In the genomic region with DNA sequence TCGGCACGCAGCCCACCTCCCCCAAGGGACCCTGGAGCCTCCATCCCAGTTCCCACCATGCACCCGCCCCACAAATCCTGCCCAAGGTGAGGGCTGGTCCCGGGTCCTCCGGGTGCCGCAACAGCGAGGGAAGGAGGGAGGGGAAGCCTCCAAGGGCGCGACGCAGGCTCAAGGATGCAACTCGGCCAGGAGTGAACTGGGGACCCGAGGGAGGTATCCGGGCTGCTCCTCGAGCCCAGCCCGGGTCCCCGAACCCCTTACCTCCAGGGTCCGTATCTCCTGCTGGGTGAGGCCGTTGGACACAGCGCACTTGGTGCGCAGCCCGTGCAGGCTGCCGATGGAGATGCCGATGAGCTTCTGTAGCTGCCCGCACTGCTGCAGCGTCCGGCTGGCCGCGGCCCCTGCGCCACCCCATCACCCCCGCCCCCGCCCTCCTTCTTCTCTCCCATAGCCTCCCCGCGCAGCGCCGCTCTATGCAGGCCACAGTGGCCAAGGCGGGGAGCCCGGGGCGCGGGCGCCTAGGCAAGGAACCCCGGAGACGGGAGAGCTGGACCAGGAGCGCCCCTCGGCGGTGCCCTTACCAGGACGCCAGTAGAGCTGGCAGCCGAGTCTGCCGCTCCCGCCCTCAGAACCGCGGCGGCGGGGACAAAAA, we compare ENCODE assay signal across 9 cellular contexts.
DNase-seq lines count a peak whose midpoint lies in the region; ATAC-seq and TF ChIP-seq lines count a peak whose summit lies in the region.
"Had no signal": no experiment of that assay in that cellular context is flagged by ENCODE, and none has a peak within 500 bp of the region (broad histone marks: within the 10 kb centered on the region; RNA-seq: fewer than 3 reads in every experiment).

No MANE protein-coding gene starts in this region.

- H3K27me3 ChIP-seq in A673 (replicated peaks; ENCODE audit: insufficient read depth, low read depth, low read length, poor library complexity): peaks cover 38% of the 10 kb centered on the region
- peaks cover 0 to 5% of the 10 kb centered on the region in 2 donors for H3K27me3 ChIP-seq in body of pancreas
- H3K27me3 ChIP-seq in left lung: peaks cover 33 to 62% of the 10 kb centered on the region in 2 donors
- peaks cover 45% of the 10 kb centered on the region for H3K27me3 ChIP-seq in upper lobe of right lung

- CTCF ChIA-PET in A673 (lab: Charles Lee): no interaction called here
- CTCF ChIA-PET in activated CD4-positive, alpha-beta T cell treated with anti-CD3 and anti-CD28 coated beads, Interleukin-2, amount 10 ng/mL, durations not matched to agents 7 days and 5 days (lab: Charles Lee): no interaction called here

- 10 to 24% methylated on average over 4 to 52 of the region's 53 CpGs for WGBS in body of pancreas, 2 donors

- peak overlapping the region; percentile 43 for H3K4me3 ChIP-seq in A673 (ENCODE audit: low read depth, low read length, poor library complexity, severe bottlenecking)
- peak overlapping the region in 1 of 2 donors; percentile 9 for H3K4me3 ChIP-seq in body of pancreas
- peak overlapping the region; percentile 24 to 26 for H3K4me3 ChIP-seq in left lung
- peak overlapping the region; percentile 40 for H3K4me3 ChIP-seq in upper lobe of right lung

- H3K27me3 Mint-ChIP-seq in natural killer cell (ENCODE audit: low read depth in 2 of 2): peaks cover 6 to 15% of the 10 kb centered on the region in 2 donors
- peaks cover 33% of the 10 kb centered on the region for H3K27me3 Mint-ChIP-seq in activated CD4-positive, alpha-beta T cell treated with anti-CD3 and anti-CD28 coated beads, Interleukin-2, amount 10 ng/mL, durations not matched to agents 7 days and 5 days

- no peak for TF ChIP-seq CTCF in A673 (conservative IDR thresholded peaks at IDR 0.05; ENCODE audit: low read depth, low read length)
- no peak for TF ChIP-seq CTCF in GM20000 (IDR thresholded peaks at IDR 0.05; ENCODE audit: extremely low read depth, missing control alignments)
- TF ChIP-seq CTCF in body of pancreas (IDR thresholded peaks at IDR 0.05): peak in 1 of 7 experiments; percentile 38
- no peak for TF ChIP-seq CTCF in left lung (IDR thresholded peaks at IDR 0.05)
- no peak for TF ChIP-seq CTCF in upper lobe of right lung (IDR thresholded peaks at IDR 0.05)
- no peak for TF ChIP-seq CTCF in natural killer cell (IDR thresholded peaks at IDR 0.05)

- H3K9me3 Mint-ChIP-seq in natural killer cell: peaks cover 6 to 7% of the 10 kb centered on the region in 2 donors
- H3K9me3 Mint-ChIP-seq in activated CD4-positive, alpha-beta T cell treated with anti-CD3 and anti-CD28 coated beads, Interleukin-2, amount 10 ng/mL, durations not matched to agents 7 days and 5 days: no peaks in the 10 kb centered on the region

- no peaks in the 10 kb centered on the region for H3K4me1 ChIP-seq in A673 (ENCODE audit: insufficient read depth, low read length, poor library complexity, severe bottlenecking)
- H3K4me1 ChIP-seq in body of pancreas: no peaks in the 10 kb centered on the region
- no peaks in the 10 kb centered on the region for H3K4me1 ChIP-seq in left lung
- no peaks in the 10 kb centered on the region for H3K4me1 ChIP-seq in upper lobe of right lung

- H3K27ac ChIP-seq in A673 (ENCODE audit: low read depth, low read length, poor library complexity, severe bottlenecking): no peak overlapping the region
- H3K27ac ChIP-seq in body of pancreas: no peak overlapping the region
- peak overlapping the region in 1 of 2 donors; percentile 41 for H3K27ac ChIP-seq in left lung
- H3K27ac ChIP-seq in upper lobe of right lung: no peak overlapping the region

- H3K4me3 Mint-ChIP-seq in natural killer cell: no peak overlapping the region
- no peak overlapping the region for H3K4me3 Mint-ChIP-seq in activated CD4-positive, alpha-beta T cell treated with anti-CD3 and anti-CD28 coated beads, Interleukin-2, amount 10 ng/mL, durations not matched to agents 7 days and 5 days
- H3K4me3 Mint-ChIP-seq: stimulated activated naive CD8-positive, alpha-beta T cell treated with anti-CD3 and anti-CD28 coated beads, Interleukin-15, Interleukin-2, amounts not matched to agents 100 ng/mL and 50 ng/mL, for 24 hours had no signal

- ATAC-seq in body of pancreas (peak; percentile 48), left lung (no peak), upper lobe of right lung (no peak), natural killer cell (no peak), HG03565 (IDR thresholded peaks at IDR 0.05; ENCODE audit: unreplicated experiment) (no peak)

- POLR2A ChIA-PET in A673 (lab: Charles Lee; ENCODE audit: low non-redundant PET): no interaction called here
- POLR2A ChIA-PET in activated CD4-positive, alpha-beta T cell treated with anti-CD3 and anti-CD28 coated beads, Interleukin-2, amount 10 ng/mL, durations not matched to agents 7 days and 5 days (lab: Charles Lee): no interaction called here

- no peak for TF ChIP-seq POLR2A in body of pancreas (IDR thresholded peaks at IDR 0.05)

- BruUV-seq in A673 (replicated peaks; lab: Mats Ljungman, UMichigan): no TSS peak

- intact Hi-C loops in A673 (cut with micrococcal nuclease; ENCODE audit: unreplicated experiment): no loop called here
- intact Hi-C loops in body of pancreas (cut with DNase I): no loop called here
- intact Hi-C loops in left lung (cut with DNase I): no loop called here
- intact Hi-C loops in upper lobe of right lung (cut with DNase I): no loop called here
- intact Hi-C loops in natural killer cell (cut with micrococcal nuclease): no loop called here

- no peaks in the 10 kb centered on the region for H3K9me3 ChIP-seq in A673 (ENCODE audit: low read depth, low read length, poor library complexity, severe bottlenecking)
- H3K9me3 ChIP-seq in body of pancreas: no peaks in the 10 kb centered on the region
- H3K9me3 ChIP-seq in left lung: no peaks in the 10 kb centered on the region
- H3K9me3 ChIP-seq in upper lobe of right lung: no peaks in the 10 kb centered on the region

- H3K36me3 ChIP-seq in A673 (ENCODE audit: insufficient read depth, low read length, poor library complexity, severe bottlenecking) (no peaks in the 10 kb centered on the region), body of pancreas (replicated peaks in 1 of 2; ENCODE audit: insufficient read depth in 1 of 2, low read depth in 2 of 2) (no peaks in the 10 kb centered on the region), left lung (no peaks in the 10 kb centered on the region), upper lobe of right lung (no peaks in the 10 kb centered on the region)

- DNase-seq in A673 (ENCODE audit: low spot score): peak; percentile 9
- peak; percentile 14 for DNase-seq in GM20000 (ENCODE audit: low spot score)
- DNase-seq in body of pancreas: peak; percentile 35 to 67 (median 60)
- peak in 1 of 2 donors; percentile 37 for DNase-seq in left lung
- peak; percentile 58 for DNase-seq in upper lobe of right lung
- no peak for DNase-seq in natural killer cell
- no peak for DNase-seq in activated CD4-positive, alpha-beta T cell treated with anti-CD3 and anti-CD28 coated beads, Interleukin-2, amount 10 ng/mL, durations not matched to agents 7 days and 5 days

- no peaks in the 10 kb centered on the region for H3K4me1 Mint-ChIP-seq in natural killer cell
- peaks cover 2% of the 10 kb centered on the region for H3K4me1 Mint-ChIP-seq in activated CD4-positive, alpha-beta T cell treated with anti-CD3 and anti-CD28 coated beads, Interleukin-2, amount 10 ng/mL, durations not matched to agents 7 days and 5 days

- H3K36me3 Mint-ChIP-seq in natural killer cell: no peaks in the 10 kb centered on the region
- H3K36me3 Mint-ChIP-seq in activated CD4-positive, alpha-beta T cell treated with anti-CD3 and anti-CD28 coated beads, Interleukin-2, amount 10 ng/mL, durations not matched to agents 7 days and 5 days (ENCODE audit: low read depth): peaks cover 4% of the 10 kb centered on the region

- no peak overlapping the region for H3K27ac Mint-ChIP-seq in natural killer cell
- no peak overlapping the region for H3K27ac Mint-ChIP-seq in activated CD4-positive, alpha-beta T cell treated with anti-CD3 and anti-CD28 coated beads, Interleukin-2, amount 10 ng/mL, durations not matched to agents 7 days and 5 days
- H3K27ac Mint-ChIP-seq: stimulated activated naive CD8-positive, alpha-beta T cell treated with anti-CD3 and anti-CD28 coated beads, Interleukin-15, Interleukin-2, amounts not matched to agents 100 ng/mL and 50 ng/mL, for 24 hours had no signal

Comparison
In these comparisons a context has a peak if more than half of its experiments do, and no peak if none do; other contexts are left out.
1. DNase-seq: peak in A673 (single experiment), GM20000 (single experiment), body of pancreas (4 of 4) and upper lobe of right lung (single experiment); none in natural killer cell (single experiment) and activated CD4-positive, alpha-beta T cell treated with anti-CD3 and anti-CD28 coated beads, Interleukin-2, amount 10 ng/mL, durations not matched to agents 7 days and 5 days (single experiment).